ENCODE assay signal across 11 cellular contexts in genomic region chr10:128140425-128140824, GRCh38. TPM values are rescaled to one million over a fixed set of nuclear protein-coding genes. Genes with fewer than 3 reads are reported as not detected.
DNase-seq lines count a peak whose midpoint lies in the region; ATAC-seq and TF ChIP-seq lines count a peak whose summit lies in the region.
"Had no signal": no experiment of that assay in that cellular context is flagged by ENCODE, and none has a peak within 500 bp of the region (broad histone marks: within the 10 kb centered on the region; RNA-seq: fewer than 3 reads in every experiment).

No MANE protein-coding gene starts in this region.

- H3K27ac Mint-ChIP-seq in WTC11 (no peak overlapping the region), neural crest cell (ENCODE audit: unreplicated experiment) (peak overlapping the region; percentile 19), nephron progenitor cell (no peak overlapping the region)
- H3K27ac Mint-ChIP-seq: CD4-positive, alpha-beta T cell had no signal

- H3K9me3 Mint-ChIP-seq in WTC11 (no peaks in the 10 kb centered on the region), neural crest cell (no peaks in the 10 kb centered on the region), nephron progenitor cell (no peaks in the 10 kb centered on the region)
- H3K9me3 Mint-ChIP-seq: CD4-positive, alpha-beta T cell had no signal

- H3K27me3 Mint-ChIP-seq in WTC11 (ENCODE audit: low read depth) (no peaks in the 10 kb centered on the region), neural crest cell (ENCODE audit: low read depth) (no peaks in the 10 kb centered on the region), nephron progenitor cell (ENCODE audit: low read depth, poor library complexity) (peaks cover 12% of the 10 kb centered on the region)
- H3K27me3 Mint-ChIP-seq: CD4-positive, alpha-beta T cell had no signal

- POLR2A ChIA-PET in WTC11 (lab: Charles Lee), result no interaction called here

- H3K36me3 Mint-ChIP-seq in WTC11 (no peaks in the 10 kb centered on the region), neural crest cell (ENCODE audit: low read depth) (no peaks in the 10 kb centered on the region), nephron progenitor cell (ENCODE audit: low read depth) (no peaks in the 10 kb centered on the region)

- TF ChIP-seq CTCF in WTC11 (IDR thresholded peaks at IDR 0.05) (no peak), neural crest cell (conservative IDR thresholded peaks at IDR 0.05) (no peak), nephron progenitor cell (IDR thresholded peaks at IDR 0.05) (no peak)

- CTCF ChIA-PET in WTC11 (lab: Charles Lee), result no interaction called here

- H3K4me3 Mint-ChIP-seq in WTC11, result no peak overlapping the region
- H3K4me3 Mint-ChIP-seq in neural crest cell, result no peak overlapping the region
- H3K4me3 Mint-ChIP-seq in nephron progenitor cell, result no peak overlapping the region
- H3K4me3 Mint-ChIP-seq: CD4-positive, alpha-beta T cell had no signal

- peak; percentile 36 for ATAC-seq in WTC11
- no peak for ATAC-seq in HG03565 (IDR thresholded peaks at IDR 0.05; ENCODE audit: unreplicated experiment)

- peaks cover 10% of the 10 kb centered on the region for H3K4me1 Mint-ChIP-seq in WTC11
- peaks cover 6% of the 10 kb centered on the region for H3K4me1 Mint-ChIP-seq in neural crest cell
- no peaks in the 10 kb centered on the region for H3K4me1 Mint-ChIP-seq in nephron progenitor cell

- DNase-seq in activated CD8-positive, alpha-beta memory T cell treated with anti-CD3 and anti-CD28 coated beads, Interleukin-2, amount 50 U/mL, for 48 hours, result peak; percentile 20
- DNase-seq in activated CD8-positive, alpha-beta memory T cell treated with anti-CD3 and anti-CD28 coated beads, Interleukin-2, amount 50 U/mL, for 4 hours, result no peak
- DNase-seq in WTC11 (ENCODE audit: low spot score) (peak; percentile 28), neural crest cell (ENCODE audit: low read depth, low spot score) (no peak), LoVo (ENCODE audit: low spot score) (no peak), nephron progenitor cell (no peak)
- DNase-seq: AML-193; Caco-2; CD4-positive, alpha-beta T cell; DMS79 treated with DMSO at 0.1 percent for 48 hours had no signal

TF ChIP-seq in WTC11, 78 proteins besides CTCF, POLR2A, EP300 and RAD21:
- TF ChIP-seq NFYB (CRISPR knock-in tag; conservative IDR thresholded peaks at IDR 0.05; ENCODE audit: low read depth), result no peak
- TF ChIP-seq MYBL2 (CRISPR knock-in tag; IDR thresholded peaks at IDR 0.05), result no peak
- TF ChIP-seq PRRX2 (CRISPR knock-in tag; IDR thresholded peaks at IDR 0.05), result no peak
- TF ChIP-seq TEAD4 (CRISPR knock-in tag; IDR thresholded peaks at IDR 0.05), result no peak
- no peak for TF ChIP-seq ZSCAN18 (CRISPR knock-in tag; IDR thresholded peaks at IDR 0.05)

RNA-seq across cellular contexts. Expression of gene MKI67, which starts 14.2 kb away (rescaled TPM):
- 93.6 to 118 TPM (median 96.5 TPM) in 3 replicates for total RNA-seq in WTC11 (2021)
- total RNA-seq in neural crest cell, result 140 and 160 TPM in 2 replicates

Comparison
In these comparisons a context has a peak if more than half of its experiments do, and no peak if none do; other contexts are left out.
1. DNase-seq: peak in activated CD8-positive, alpha-beta memory T cell treated with anti-CD3 and anti-CD28 coated beads, Interleukin-2, amount 50 U/mL, for 48 hours (single experiment) and WTC11 (single experiment); none in activated CD8-positive, alpha-beta memory T cell treated with anti-CD3 and anti-CD28 coated beads, Interleukin-2, amount 50 U/mL, for 4 hours (single experiment), neural crest cell (single experiment), LoVo (single experiment) and nephron progenitor cell (single experiment).